Comparison of ENCODE assay signal across 8 cellular contexts in genomic region chr3:39150170-39150802, GRCh38.
DNase-seq lines count a peak whose midpoint lies in the region; ATAC-seq and TF ChIP-seq lines count a peak whose summit lies in the region.

No MANE protein-coding gene starts in this region.

- peak; percentile 2 for ATAC-seq in SK-N-SH treated with all-trans-retinoic acid at 6 μM for 48 hours
- ATAC-seq in GM18909 (IDR thresholded peaks at IDR 0.05; ENCODE audit: poor library complexity, unreplicated experiment), result no peak

- H3K4me1 Mint-ChIP-seq in T-helper 1 cell treated with Interleukin-12 subunit alpha and Interleukin-12 subunit beta and Interleukin-4 antibody, amounts not matched to agents 30 μg/mL and 1 μg/mL, for 36 hours (ENCODE audit: low read depth), result peaks cover 69% of the 10 kb centered on the region

- peak overlapping the region; percentile 97 for H3K27ac Mint-ChIP-seq in T-helper 1 cell treated with Interleukin-12 subunit alpha and Interleukin-12 subunit beta and Interleukin-4 antibody, amounts not matched to agents 30 μg/mL and 1 μg/mL, for 36 hours

- peaks cover 30% of the 10 kb centered on the region for H3K36me3 Mint-ChIP-seq in T-helper 1 cell treated with Interleukin-12 subunit alpha and Interleukin-12 subunit beta and Interleukin-4 antibody, amounts not matched to agents 30 μg/mL and 1 μg/mL, for 36 hours (ENCODE audit: low read depth)

- H3K4me3 Mint-ChIP-seq in T-helper 1 cell treated with Interleukin-12 subunit alpha and Interleukin-12 subunit beta and Interleukin-4 antibody, amounts not matched to agents 30 μg/mL and 1 μg/mL, for 36 hours, result peak overlapping the region; percentile 96

- H3K27me3 Mint-ChIP-seq in T-helper 1 cell treated with Interleukin-12 subunit alpha and Interleukin-12 subunit beta and Interleukin-4 antibody, amounts not matched to agents 30 μg/mL and 1 μg/mL, for 36 hours (ENCODE audit: low read depth), result no peaks in the 10 kb centered on the region

- peak overlapping the region; percentile 23 for H3K4me3 ChIP-seq in fibroblast of mammary gland (ENCODE audit: control insufficient read depth, low read depth, low read length)
- H3K4me3 ChIP-seq in skin epidermis, result peak overlapping the region in 4 of 7 experiments; percentile 69 to 90 (median 87)

- TF ChIP-seq CTCF in fibroblast of mammary gland (conservative IDR thresholded peaks at IDR 0.05; ENCODE audit: control insufficient read depth, insufficient read depth, low read depth, low read length), result no peak

- H3K27ac ChIP-seq in skin epidermis, result peak overlapping the region in 19 of 21 experiments; percentile 65 to 100 (median 99)

- no peaks in the 10 kb centered on the region for H3K9me3 Mint-ChIP-seq in T-helper 1 cell treated with Interleukin-12 subunit alpha and Interleukin-12 subunit beta and Interleukin-4 antibody, amounts not matched to agents 30 μg/mL and 1 μg/mL, for 36 hours

- DNase-seq in T-helper 1 cell (no peak), fibroblast of mammary gland (ENCODE audit: low read depth) (no peak), medulla oblongata (ENCODE audit: extremely low spot score) (no peak), GM03348 (ENCODE audit: low spot score) (no peak)

TF ChIP-seq in SK-N-SH treated with all-trans-retinoic acid at 6 μM for 48 hours, 23 proteins besides CTCF, POLR2A, EP300 and RAD21:
- no peak for TF ChIP-seq ZFP30 (CRISPR knock-in tag; IDR thresholded peaks at IDR 0.05)
- TF ChIP-seq, protein P1, sequence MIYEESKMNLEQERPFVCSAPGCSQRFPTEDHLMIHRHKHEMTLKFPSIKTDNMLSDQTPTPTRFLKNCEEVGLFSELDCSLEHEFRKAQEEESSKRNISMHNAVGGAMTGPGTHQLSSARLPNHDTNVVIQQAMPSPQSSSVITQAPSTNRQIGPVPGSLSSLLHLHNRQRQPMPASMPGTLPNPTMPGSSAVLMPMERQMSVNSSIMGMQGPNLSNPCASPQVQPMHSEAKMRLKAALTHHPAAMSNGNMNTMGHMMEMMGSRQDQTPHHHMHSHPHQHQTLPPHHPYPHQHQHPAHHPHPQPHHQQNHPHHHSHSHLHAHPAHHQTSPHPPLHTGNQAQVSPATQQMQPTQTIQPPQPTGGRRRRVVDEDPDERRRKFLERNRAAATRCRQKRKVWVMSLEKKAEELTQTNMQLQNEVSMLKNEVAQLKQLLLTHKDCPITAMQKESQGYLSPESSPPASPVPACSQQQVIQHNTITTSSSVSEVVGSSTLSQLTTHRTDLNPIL (CRISPR knock-in tag; IDR thresholded peaks at IDR 0.05; ENCODE audit: low read depth), result no peak
- TF ChIP-seq PPARA (CRISPR knock-in tag; IDR thresholded peaks at IDR 0.05; ENCODE audit: borderline replicate concordance), result no peak
- TF ChIP-seq ISL1 (CRISPR knock-in tag; IDR thresholded peaks at IDR 0.05), result no peak
